Comparison of ENCODE assay signal across 8 cellular contexts in genomic region chr1:155128469-155128754, GRCh38. TPM values are rescaled to one million over a fixed set of nuclear protein-coding genes. Genes with fewer than 3 reads are reported as not detected.
A peak's percentile ranks its signal among the peaks of the same experiment; 100 is the strongest.
DNase-seq lines count a peak whose midpoint lies in the region; ATAC-seq and TF ChIP-seq lines count a peak whose summit lies in the region.

No MANE protein-coding gene starts in this region.

- peak overlapping the region; percentile 13 for H3K27ac Mint-ChIP-seq in central memory CD8-positive, alpha-beta T cell (ENCODE audit: low read depth)

- H3K27me3 Mint-ChIP-seq in central memory CD8-positive, alpha-beta T cell: peaks cover 44% of the 10 kb centered on the region

- no peaks in the 10 kb centered on the region for H3K9me3 ChIP-seq in cardiac muscle cell (ENCODE audit: low read depth)
- no peaks in the 10 kb centered on the region for H3K9me3 ChIP-seq in mucosa of stomach (ENCODE audit: control insufficient read depth, low read length)
- no peaks in the 10 kb centered on the region for H3K9me3 ChIP-seq in upper lobe of right lung

- TF ChIP-seq CTCF in cardiac muscle cell (IDR thresholded peaks at IDR 0.05; ENCODE audit: low read depth, low read length) (no peak), upper lobe of right lung (IDR thresholded peaks at IDR 0.05) (no peak)

- H3K36me3 Mint-ChIP-seq in central memory CD8-positive, alpha-beta T cell (ENCODE audit: insufficient read depth): no peaks in the 10 kb centered on the region

- H3K27ac ChIP-seq in cardiac muscle cell (peak overlapping the region; percentile 98), upper lobe of right lung (peak overlapping the region; percentile 87)

- H3K4me3 Mint-ChIP-seq in central memory CD8-positive, alpha-beta T cell: peak overlapping the region; percentile 81

- peaks cover 12% of the 10 kb centered on the region for H3K27me3 ChIP-seq in cardiac muscle cell
- no peaks in the 10 kb centered on the region for H3K27me3 ChIP-seq in mucosa of stomach (ENCODE audit: control insufficient read depth, insufficient read depth, low read length)
- H3K27me3 ChIP-seq in upper lobe of right lung: peaks cover 10% of the 10 kb centered on the region

- H3K36me3 ChIP-seq in cardiac muscle cell (peaks cover 16% of the 10 kb centered on the region), mucosa of stomach (ENCODE audit: control insufficient read depth, insufficient read depth, low read length) (peaks cover 5% of the 10 kb centered on the region), upper lobe of right lung (peaks cover 20% of the 10 kb centered on the region)

- DNase-seq in cardiac muscle cell (ENCODE audit: low read depth in 1 of 2, low spot score in 1 of 2) (no peak), left ventricle myocardium superior (no peak), upper lobe of right lung (no peak), T1000 (lab: John Stamatoyannopoulos, UW) (no peak), ureter (ENCODE audit: low spot score) (no peak), SKM-1 treated with dmso at 0.1 percent for 144 hours (lab: John Stamatoyannopoulos, UW; ENCODE audit: unreplicated experiment) (no peak)
- no peak for DNase-seq in central memory CD8-positive, alpha-beta T cell (ENCODE audit: low spot score in 2 of 2)

- H3K4me1 ChIP-seq in cardiac muscle cell (ENCODE audit: low read depth) (peaks cover 24% of the 10 kb centered on the region), mucosa of stomach (ENCODE audit: control insufficient read depth, insufficient read depth, low read length) (peaks cover 65% of the 10 kb centered on the region), upper lobe of right lung (peaks cover 39% of the 10 kb centered on the region)

- H3K9ac ChIP-seq in mucosa of stomach (ENCODE audit: low read length): peak overlapping the region; percentile 96

- peaks cover 24% of the 10 kb centered on the region for H3K4me1 Mint-ChIP-seq in central memory CD8-positive, alpha-beta T cell

- H3K4me3 ChIP-seq in cardiac muscle cell (peak overlapping the region; percentile 59), mucosa of stomach (ENCODE audit: low read length) (peak overlapping the region; percentile 90), upper lobe of right lung (peak overlapping the region; percentile 64)

- no peaks in the 10 kb centered on the region for H3K9me3 Mint-ChIP-seq in central memory CD8-positive, alpha-beta T cell

- ATAC-seq in left ventricle myocardium superior: no peak
- ATAC-seq in central memory CD8-positive, alpha-beta T cell (replicated peaks; ENCODE audit: extremely low read depth, poor library complexity, severe bottlenecking): no peak
- ATAC-seq in upper lobe of right lung: no peak

- intact Hi-C loops in left ventricle myocardium superior (cut with micrococcal nuclease): no loop called here
- intact Hi-C loops in upper lobe of right lung (cut with DNase I): loop anchor here (5.0 kb wide), 1 partner anchor 36 kb away; no protein-coding TSS in a partner anchor

RNA-seq across cellular contexts. Expression of gene EFNA1, which starts 0.7 kb away (rescaled TPM):
- 39.1 and 43.1 TPM in 2 replicates for total RNA-seq in cardiac muscle cell
- polyA plus RNA-seq in cardiac muscle cell: 83.5 and 104 TPM in 2 replicates
- total RNA-seq in left ventricle myocardium superior: 51.0 TPM
- total RNA-seq in upper lobe of right lung: 178 TPM
- total RNA-seq in ureter: 111 TPM

RNA-seq across cellular contexts. Expression of gene SLC50A1, which starts 7.2 kb away (rescaled TPM):
- total RNA-seq in cardiac muscle cell (18.4 and 20.9 TPM in 2 replicates), left ventricle myocardium superior (8.8 TPM), upper lobe of right lung (44.7 TPM), ureter (63.4 TPM)
- polyA plus RNA-seq in cardiac muscle cell: 45.1 and 50.7 TPM in 2 replicates

RNA-seq across cellular contexts. Expression of gene DPM3, which starts 11.9 kb away (rescaled TPM):
- total RNA-seq in cardiac muscle cell (102 and 114 TPM in 2 replicates), left ventricle myocardium superior (52.4 TPM), upper lobe of right lung (71.1 TPM), ureter (75.4 TPM)
- 105 and 110 TPM in 2 replicates for polyA plus RNA-seq in cardiac muscle cell

RNA-seq across cellular contexts. Expression of gene KRTCAP2, which starts 44.7 kb away (rescaled TPM):
- total RNA-seq in cardiac muscle cell (122 and 124 TPM in 2 replicates), left ventricle myocardium superior (134 TPM), upper lobe of right lung (130 TPM), ureter (293 TPM)
- polyA plus RNA-seq in cardiac muscle cell: 357 and 428 TPM in 2 replicates

RNA-seq across cellular contexts. Expression of gene TRIM46, which starts 45.2 kb away (rescaled TPM):
- total RNA-seq in cardiac muscle cell: 3.6 and 5.4 TPM in 2 replicates
- polyA plus RNA-seq in cardiac muscle cell: 2.9 and 3.2 TPM in 2 replicates
- 0.22 TPM for total RNA-seq in left ventricle myocardium superior
- 0.43 TPM for total RNA-seq in upper lobe of right lung
- 1.6 TPM for total RNA-seq in ureter
